ENCODE assay signal across 9 cellular contexts in genomic region chr11:69443968-69444364, GRCh38. TPM values are rescaled to one million over a fixed set of nuclear protein-coding genes. Genes with fewer than 3 reads are reported as not detected.
DNase-seq lines count a peak whose midpoint lies in the region; ATAC-seq and TF ChIP-seq lines count a peak whose summit lies in the region.
"Had no signal": no experiment of that assay in that cellular context is flagged by ENCODE, and none has a peak within 500 bp of the region (broad histone marks: within the 10 kb centered on the region; RNA-seq: fewer than 3 reads in every experiment).

No MANE protein-coding gene starts in this region.

- peak overlapping the region in 6 of 10 experiments; percentile 38 to 55 (median 52); a peak in 12 of 20 replicates for H3K4me3 ChIP-seq in BLaER1 treated with 17β-estradiol and CSF1 and Interleukin-3, amounts not matched to agents 10 nM and 100 nM
- peak overlapping the region; percentile 41 to 44 for H3K4me3 ChIP-seq in Panc1 (ENCODE audit: low read depth in 2 of 2, low read length in 2 of 2)
- peak overlapping the region; percentile 44 for H3K4me3 ChIP-seq in neuron (ENCODE audit: low read length)

- no peaks in the 10 kb centered on the region for H3K36me3 ChIP-seq in BLaER1 treated with 17β-estradiol and CSF1 and Interleukin-3, amounts not matched to agents 10 nM and 100 nM
- H3K36me3 ChIP-seq in Panc1 (ENCODE audit: control insufficient read depth, insufficient read depth, low read length) (no peaks in the 10 kb centered on the region), neuron (ENCODE audit: insufficient read depth, low read length) (no peaks in the 10 kb centered on the region)

- H3K27me3 ChIP-seq in BLaER1 treated with 17β-estradiol and CSF1 and Interleukin-3, amounts not matched to agents 10 nM and 100 nM, result no peaks in the 10 kb centered on the region
- H3K27me3 ChIP-seq in Panc1 (ENCODE audit: control insufficient read depth, insufficient read depth, low read length) (no peaks in the 10 kb centered on the region), neuron (ENCODE audit: insufficient read depth, low read length) (no peaks in the 10 kb centered on the region)

- peaks cover 37 to 67% (median 47%) of the 10 kb centered on the region in 10 experiments for H3K4me1 ChIP-seq in BLaER1 treated with 17β-estradiol and CSF1 and Interleukin-3, amounts not matched to agents 10 nM and 100 nM
- H3K4me1 ChIP-seq in Panc1 (ENCODE audit: control insufficient read depth, insufficient read depth, low read length) (peaks cover 37% of the 10 kb centered on the region), neuron (ENCODE audit: insufficient read depth, low read length) (peaks cover 19% of the 10 kb centered on the region)

- TF ChIP-seq CTCF in Panc1 (IDR thresholded peaks at IDR 0.05), result no peak

- no peak for DNase-seq in Panc1 (ENCODE audit: low read depth, low spot score)
- no peak for DNase-seq in epithelial cell of prostate (ENCODE audit: low read depth, low spot score)
- no peak for DNase-seq in ecto neural progenitor cell (ENCODE audit: low spot score)
- DNase-seq in activated CD4-positive, CD25-positive, alpha-beta regulatory T cell treated with anti-CD3 and anti-CD28 coated beads, Interleukin-2, amount 50 U/mL, for 72 hours, result no peak
- DNase-seq in NAMALWA (ENCODE audit: low spot score), result no peak
- DNase-seq: SHP77 treated with DMSO at 0.1 percent for 48 hours had no signal

- no peaks in the 10 kb centered on the region for H3K9me3 ChIP-seq in BLaER1 treated with 17β-estradiol and CSF1 and Interleukin-3, amounts not matched to agents 10 nM and 100 nM (replicated peaks in 1 of 11)
- no peaks in the 10 kb centered on the region for H3K9me3 ChIP-seq in Panc1 (ENCODE audit: control insufficient read depth, insufficient read depth, low read depth, low read length)
- no peaks in the 10 kb centered on the region for H3K9me3 ChIP-seq in neuron (ENCODE audit: low read length)

- peak overlapping the region; percentile 91 for H2AFZ ChIP-seq in neuron (ENCODE audit: low read depth, low read length)

- H3K9ac ChIP-seq in BLaER1 treated with 17β-estradiol and CSF1 and Interleukin-3, amounts not matched to agents 10 nM and 100 nM, result peak overlapping the region in 10 of 11 experiments; percentile 51 to 79 (median 64); a peak in 18 of 22 replicates

- BruUV-seq in Panc1 (replicated peaks; lab: Mats Ljungman, UMichigan), result no TSS peak

- ATAC-seq in Panc1 (no peak), GM18870 (IDR thresholded peaks at IDR 0.05; ENCODE audit: unreplicated experiment) (no peak)

- intact Hi-C loops in Panc1 (cut with micrococcal nuclease; ENCODE audit: unreplicated experiment), result no loop called here

- H3K27ac ChIP-seq in BLaER1 treated with 17β-estradiol and CSF1 and Interleukin-3, amounts not matched to agents 10 nM and 100 nM, result peak overlapping the region in 10 of 11 experiments; percentile 59 to 74 (median 62); a peak in 18 of 22 replicates
- H3K27ac ChIP-seq in Panc1 (ENCODE audit: low read length) (peak overlapping the region; percentile 90), epithelial cell of prostate (peak overlapping the region; percentile 83)

- POLR2A ChIA-PET in Panc1 (lab: Charles Lee), result no interaction called here

- CTCF ChIA-PET in Panc1 (lab: Charles Lee), result no interaction called here

- no peaks in the 10 kb centered on the region; a peak in 1 of 22 replicates for H4K20me1 ChIP-seq in BLaER1 treated with 17β-estradiol and CSF1 and Interleukin-3, amounts not matched to agents 10 nM and 100 nM

- H3K4me2 ChIP-seq in BLaER1 treated with 17β-estradiol and CSF1 and Interleukin-3, amounts not matched to agents 10 nM and 100 nM, result peak overlapping the region; percentile 77 to 93 (median 83)

- in situ Hi-C loops in Panc1 (cut with HindIII; ENCODE audit: low pct_unique_long_range_greater_than_20kb, low sequenced_read_pairs), result no loop called here

RNA-seq across cellular contexts. Expression of gene LINC01488, which starts 37.5 kb away (rescaled TPM):
- total RNA-seq in Panc1 (2021; ENCODE audit: unreplicated experiment), result not detected
- not detected for polyA plus RNA-seq in Panc1 (2012; ENCODE audit: insufficient read length)
